In the genomic region with DNA sequence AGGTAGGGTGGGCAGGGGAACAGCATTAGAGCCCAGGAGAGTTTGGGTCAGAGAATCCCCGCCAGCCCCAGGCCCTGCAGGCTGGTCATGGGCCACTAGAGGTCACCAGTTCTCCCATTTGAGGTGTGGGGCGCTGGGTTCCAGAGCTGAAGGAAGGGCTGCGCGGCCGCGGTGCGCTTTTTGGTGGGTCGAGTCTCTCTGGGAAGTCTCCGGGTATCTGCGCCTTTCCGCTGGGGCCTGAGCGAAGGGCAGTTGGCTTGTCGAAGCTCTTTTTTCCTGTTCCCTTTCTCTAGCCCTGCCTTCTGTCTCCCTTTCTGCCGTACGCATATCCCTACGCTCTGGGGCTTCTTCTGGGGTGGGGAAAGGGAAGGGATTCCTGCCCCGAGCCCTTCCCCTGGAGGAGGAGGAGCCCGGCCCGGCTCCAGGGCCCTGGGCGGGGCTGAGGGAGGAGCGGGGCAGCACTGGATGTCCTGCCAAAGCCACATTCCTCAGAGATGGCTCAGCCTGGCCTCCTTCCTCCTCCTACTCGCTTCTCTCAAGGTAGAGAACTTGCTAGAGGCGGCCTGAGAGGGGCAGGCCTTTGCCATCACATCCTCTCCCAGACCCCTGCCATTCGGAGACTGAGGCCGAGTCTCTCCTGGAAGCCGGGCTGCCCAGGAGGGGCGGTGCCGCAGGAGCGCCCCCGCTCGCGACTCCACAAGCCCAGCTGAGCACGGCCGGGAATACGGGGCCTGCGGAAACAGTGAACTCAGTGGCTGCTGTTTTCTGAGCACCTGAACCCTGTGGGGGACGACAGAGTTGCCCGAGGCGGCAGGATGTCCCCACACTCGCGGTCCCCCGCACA, we compare ENCODE assay signal across 8 cellular contexts. TPM values are rescaled to one million over a fixed set of nuclear protein-coding genes. Genes with fewer than 3 reads are reported as not detected.
DNase-seq lines count a peak whose midpoint lies in the region; ATAC-seq, FAIRE-seq and TF ChIP-seq lines count a peak whose summit lies in the region.

No MANE protein-coding gene starts in this region.

- peak overlapping the region; percentile 98 to 99 for H3K9ac ChIP-seq in kidney (ENCODE audit: low read length in 2 of 2)

- peak; percentile 73 for TF ChIP-seq CTCF in kidney (IDR thresholded peaks at IDR 0.05; ENCODE audit: borderline replicate concordance, extremely low read depth, insufficient read depth)

- no peaks in the 10 kb centered on the region for H3K36me3 ChIP-seq in kidney (ENCODE audit: control insufficient read depth in 1 of 2, insufficient read depth in 2 of 2, low read length in 2 of 2)

- peak overlapping the region; percentile 100 for H3K27ac ChIP-seq in kidney (ENCODE audit: low read depth in 2 of 2, low read length in 2 of 2)

- H3K4me3 ChIP-seq in kidney (ENCODE audit: low read length in 2 of 2), result peak overlapping the region; percentile 74 to 85

- DNase-seq in ELF-1 (ENCODE audit: low read depth, low spot score) (peak; percentile 99), NCI-H2227 treated with DMSO at 0.1 percent for 48 hours (lab: John Stamatoyannopoulos, UW) (peak; percentile 91), cerebellar nuclear complex (lab: John Stamatoyannopoulos, UW) (peak; percentile 76 to 79), kidney (peak; percentile 98)
- DNase-seq in activated CD4-positive, CD25-positive, alpha-beta regulatory T cell treated with anti-CD3 and anti-CD28 coated beads, Interleukin-2, amount 50 U/mL, for 16 hours (ENCODE audit: low read depth, low spot score), result peak; percentile 66
- DNase-seq in stimulated activated CD4-positive, alpha-beta T cell treated with anti-CD3 and anti-CD28 coated beads, Interleukin-12 subunit alpha, Interleukin-12 subunit beta, amount 100 ng/mL, for 48 hours (ENCODE audit: low read depth in 2 of 3, low spot score in 1 of 3), result peak; percentile 78 to 88 (median 85)

- FAIRE-seq in kidney (lab: Jason Lieb, UNC), result peak; percentile 6

- no peaks in the 10 kb centered on the region for H3K9me3 ChIP-seq in kidney (ENCODE audit: control insufficient read depth in 1 of 2, low read length in 2 of 2)

- ATAC-seq in HG02759 (IDR thresholded peaks at IDR 0.05; ENCODE audit: unreplicated experiment), result peak; percentile 28
- no peak for ATAC-seq in HG02840 (IDR thresholded peaks at IDR 0.05; ENCODE audit: low FRiP score, unreplicated experiment)

- intact Hi-C loops in kidney (cut with DNase I), result no loop called here

- H3K4me1 ChIP-seq in kidney (ENCODE audit: control insufficient read depth in 1 of 2, insufficient read depth in 1 of 2, low read depth in 1 of 2, low read length in 2 of 2), result peaks cover 42% of the 10 kb centered on the region in 2 donors

RNA-seq across cellular contexts. Expression of gene ADAMTSL4, which starts 12.0 kb away (rescaled TPM):
- 20.0 TPM for total RNA-seq in kidney
- polyA plus RNA-seq in kidney (ENCODE audit: insufficient read depth, low read depth, low replicate concordance), result 6.9 TPM

RNA-seq across cellular contexts. Expression of gene MCL1, which starts 18.2 kb away (rescaled TPM):
- total RNA-seq in kidney, result 253 TPM
- 79.5 TPM for polyA plus RNA-seq in kidney (ENCODE audit: insufficient read depth, low read depth, low replicate concordance)

RNA-seq across cellular contexts. Expression of gene FALEC, which starts 45.7 kb away (rescaled TPM):
- not detected for total RNA-seq in kidney
- not detected for polyA plus RNA-seq in kidney (ENCODE audit: insufficient read depth, low read depth, low replicate concordance)

RNA-seq across cellular contexts. Expression of gene ECM1, which starts 53.3 kb away (rescaled TPM):
- total RNA-seq in kidney, result 9.2 TPM
- 36.4 TPM for polyA plus RNA-seq in kidney (ENCODE audit: insufficient read depth, low read depth, low replicate concordance)
